ENCODE assay signal across 30 cellular contexts in the genomic region with DNA sequence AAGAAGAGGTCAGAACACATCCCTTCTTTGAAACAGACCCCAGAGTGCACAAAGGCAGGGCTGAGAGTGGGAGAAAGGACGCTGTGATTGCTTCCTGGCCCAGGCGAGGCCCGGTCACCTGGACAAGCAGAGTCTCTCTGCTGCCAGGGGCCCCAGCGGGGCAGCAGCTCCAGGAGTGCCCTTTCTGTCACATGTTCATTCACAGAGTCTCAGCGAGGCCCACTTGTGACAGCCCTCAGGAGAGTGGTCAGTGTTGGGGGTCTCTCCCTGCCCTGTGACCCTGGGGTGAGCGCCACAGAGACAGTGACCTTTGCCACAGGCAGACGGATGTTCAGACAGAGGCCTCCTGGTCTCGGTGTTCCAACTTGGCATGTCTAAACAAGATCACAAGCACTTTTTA.
"Had no signal": no experiment of that assay in that cellular context is flagged by ENCODE, and none has a peak within 500 bp of the region (broad histone marks: within the 10 kb centered on the region; RNA-seq: fewer than 3 reads in every experiment).

No MANE protein-coding gene starts in this region.

- DNase-seq: activated B cell treated with CpG ODN at 0.5 μM for 24 hours; activated CD4-positive, alpha-beta T cell treated with anti-CD3 and anti-CD28 coated beads for 48 hours; activated CD4-positive, alpha-beta T cell treated with anti-CD3 and anti-CD28 coated beads, Interleukin-2, amount 50 U/mL, for 1 hour; activated CD4-positive, alpha-beta T cell treated with anti-CD3 and anti-CD28 coated beads, Interleukin-2, amount 50 U/mL, for 48 hours; activated CD8-positive, alpha-beta memory T cell treated with anti-CD3 and anti-CD28 coated beads for 24 hours; activated CD8-positive, alpha-beta memory T cell treated with anti-CD3 and anti-CD28 coated beads, Interleukin-2, amount 50 U/mL, for 48 hours; activated CD8-positive, alpha-beta T cell treated with anti-CD3 and anti-CD28 coated beads for 36 hours; activated gamma-delta T cell; activated naive CD4-positive, alpha-beta T cell; activated naive CD4-positive, alpha-beta T cell treated with anti-CD3 and anti-CD28 coated beads, Interleukin-2, amount 10 ng/mL, durations not matched to agents 7 days and 5 days; activated T-cell treated with anti-CD3 and anti-CD28 coated beads for 4 hours; activated T-cell treated with anti-CD3 and anti-CD28 coated beads, Interleukin-2, amount 50 U/mL, for 24 hours; activated T-cell treated with anti-CD3 and anti-CD28 coated beads, Interleukin-2, amount 50 U/mL, for 72 hours; amniotic stem cell; anterior cingulate cortex; brain microvascular endothelial cell; central memory CD4-positive, alpha-beta T cell; cerebellar nuclear complex; colonic mucosa; effector CD8-positive, alpha-beta T cell; foreskin fibroblast; glutamatergic neuron; T-helper 1 cell; T-helper 17 cell; T1000; WERI-Rb-1 had no signal

- H3K4me3 Mint-ChIP-seq: activated B cell treated with CpG ODN at 0.5 μM for 24 hours; activated CD8-positive, alpha-beta T cell treated with anti-CD3 and anti-CD28 coated beads for 36 hours; activated naive CD4-positive, alpha-beta T cell treated with anti-CD3 and anti-CD28 coated beads, Interleukin-2, amount 10 ng/mL, durations not matched to agents 7 days and 5 days; activated T-cell treated with anti-CD3 and anti-CD28 coated beads, Interleukin-2, amount 50 U/mL, for 24 hours; activated T-cell treated with anti-CD3 and anti-CD28 coated beads, Interleukin-2, amount 50 U/mL, for 72 hours; T-helper 17 cell; T-helper 2 cell treated with Interferon-gamma antibody and Interleukin-4, amounts not matched to agents 5 μg/mL and 100 μg/mL, for 36 hours had no signal

- H3K27ac Mint-ChIP-seq: activated B cell treated with CpG ODN at 0.5 μM for 24 hours; activated CD8-positive, alpha-beta T cell treated with anti-CD3 and anti-CD28 coated beads for 36 hours; activated naive CD4-positive, alpha-beta T cell treated with anti-CD3 and anti-CD28 coated beads, Interleukin-2, amount 10 ng/mL, durations not matched to agents 7 days and 5 days; activated naive CD4-positive, alpha-beta T cell treated with anti-CD3 and anti-CD28 coated beads, Interleukin-2, amount 50 U/mL, for 72 hours; activated T-cell treated with anti-CD3 and anti-CD28 coated beads, Interleukin-2, amount 50 U/mL, for 24 hours; activated T-cell treated with anti-CD3 and anti-CD28 coated beads, Interleukin-2, amount 50 U/mL, for 72 hours; T-helper 17 cell; T-helper 2 cell treated with Interferon-gamma antibody and Interleukin-4, amounts not matched to agents 5 μg/mL and 100 μg/mL, for 36 hours had no signal

- H3K4me1 Mint-ChIP-seq: activated B cell treated with CpG ODN at 0.5 μM for 24 hours; activated naive CD4-positive, alpha-beta T cell treated with anti-CD3 and anti-CD28 coated beads, Interleukin-2, amount 10 ng/mL, durations not matched to agents 7 days and 5 days had no signal

- H3K9me3 Mint-ChIP-seq: activated B cell treated with CpG ODN at 0.5 μM for 24 hours; activated CD8-positive, alpha-beta T cell treated with anti-CD3 and anti-CD28 coated beads for 36 hours; activated naive CD4-positive, alpha-beta T cell treated with anti-CD3 and anti-CD28 coated beads, Interleukin-2, amount 10 ng/mL, durations not matched to agents 7 days and 5 days; activated naive CD4-positive, alpha-beta T cell treated with anti-CD3 and anti-CD28 coated beads, Interleukin-2, amount 50 U/mL, for 72 hours; activated T-cell treated with anti-CD3 and anti-CD28 coated beads, Interleukin-2, amount 50 U/mL, for 24 hours; activated T-cell treated with anti-CD3 and anti-CD28 coated beads, Interleukin-2, amount 50 U/mL, for 72 hours; T-helper 2 cell treated with Interferon-gamma antibody and Interleukin-4, amounts not matched to agents 5 μg/mL and 100 μg/mL, for 36 hours had no signal

- H3K36me3 ChIP-seq: brain microvascular endothelial cell, colonic mucosa, WERI-Rb-1 had no signal

- H3K27ac ChIP-seq: brain microvascular endothelial cell, colonic mucosa, WERI-Rb-1 had no signal

- H3K4me1 ChIP-seq: colonic mucosa had no signal

- H3K27me3 ChIP-seq: brain microvascular endothelial cell, colonic mucosa had no signal

- H3K36me3 Mint-ChIP-seq: activated naive CD4-positive, alpha-beta T cell treated with anti-CD3 and anti-CD28 coated beads, Interleukin-2, amount 10 ng/mL, durations not matched to agents 7 days and 5 days; activated naive CD4-positive, alpha-beta T cell treated with anti-CD3 and anti-CD28 coated beads, Interleukin-2, amount 50 U/mL, for 72 hours had no signal

- H3K4me3 ChIP-seq: colonic mucosa had no signal

- ATAC-seq: activated CD4-positive, CD25-positive, alpha-beta regulatory T cell treated with anti-CD3 and anti-CD28 coated beads, Interleukin-2, amount 50 U/mL, for 24 hours; activated CD8-positive, alpha-beta T cell treated with anti-CD3 and anti-CD28 coated beads for 36 hours; activated naive CD4-positive, alpha-beta T cell treated with anti-CD3 and anti-CD28 coated beads, Interleukin-2, amount 50 U/mL, for 72 hours; activated T-cell treated with anti-CD3 and anti-CD28 coated beads, Interleukin-2, amount 50 U/mL, for 72 hours; esophagus mucosa; T-helper 17 cell had no signal

- H3K9me3 ChIP-seq: colonic mucosa had no signal

- H3K27me3 Mint-ChIP-seq: activated B cell treated with CpG ODN at 0.5 μM for 24 hours had no signal
